ENCODE assay signal across 18 cellular contexts in the genomic region with DNA sequence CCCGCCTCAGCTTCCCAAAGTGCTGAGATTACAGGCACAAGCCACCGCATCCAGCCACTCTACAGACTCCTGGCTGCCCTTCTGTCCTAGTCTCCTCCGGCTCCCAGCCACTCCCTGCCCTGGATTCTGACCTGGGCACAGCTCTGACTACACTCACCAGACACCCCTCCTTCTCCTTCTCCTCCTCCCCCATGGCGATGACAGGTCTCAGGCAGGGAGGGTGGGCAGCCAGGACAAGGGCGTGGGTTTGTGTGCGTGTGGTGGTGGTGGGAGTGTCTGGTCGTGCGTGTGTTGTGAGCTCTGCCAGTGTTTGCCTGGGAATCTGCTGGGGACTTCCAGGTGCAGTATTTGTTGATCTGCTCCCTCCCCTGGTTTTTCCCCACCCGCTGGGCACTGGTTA. TPM values are rescaled to one million over a fixed set of nuclear protein-coding genes. Genes with fewer than 3 reads are reported as not detected.
DNase-seq lines count a peak whose midpoint lies in the region; ATAC-seq, FAIRE-seq and TF ChIP-seq lines count a peak whose summit lies in the region.
"Had no signal": no experiment of that assay in that cellular context is flagged by ENCODE, and none has a peak within 500 bp of the region (broad histone marks: within the 10 kb centered on the region; RNA-seq: fewer than 3 reads in every experiment).

No MANE protein-coding gene starts in this region.

- TF ChIP-seq CTCF in RWPE2 (IDR thresholded peaks at IDR 0.05; ENCODE audit: poor library complexity, severe bottlenecking) (no peak), GM20000 (IDR thresholded peaks at IDR 0.05; ENCODE audit: extremely low read depth, missing control alignments) (no peak)

- DNase-seq in H54 (ENCODE audit: insufficient read length, low spot score) (peak; percentile 49), RWPE2 (ENCODE audit: low spot score) (no peak), left kidney (ENCODE audit: low read depth, low spot score) (peak; percentile 36), renal cortical epithelial cell (ENCODE audit: low read depth) (peak; percentile 59), superior temporal gyrus (ENCODE audit: extremely low spot score) (no peak), posterior vena cava (ENCODE audit: low spot score) (no peak), GM20000 (ENCODE audit: low spot score) (no peak)
- DNase-seq in activated CD4-positive, CD25-positive, alpha-beta regulatory T cell (lab: John Stamatoyannopoulos, UW): no peak
- DNase-seq: activated CD4-positive, alpha-beta T cell treated with anti-CD3 and anti-CD28 coated beads, Interleukin-2, amount 50 U/mL, for 1 hour; activated naive CD8-positive, alpha-beta T cell treated with anti-CD3 and anti-CD28 coated beads for 36 hours; effector memory CD4-positive, alpha-beta T cell; foreskin fibroblast; Kasumi-1; spleen; stimulated activated naive CD4-positive, alpha-beta T cell treated with Interleukin-2 at 50 U/mL for 16 hours had no signal

- TF ChIP-seq POLR2A in H54 (IDR thresholded peaks at IDR 0.05; ENCODE audit: low read depth, low read length): no peak

- no peaks in the 10 kb centered on the region for H3K9me3 ChIP-seq in RWPE2 (ENCODE audit: severe bottlenecking)
- H3K9me3 ChIP-seq: breast epithelium, SJSA1, spleen had no signal

- no peak for FAIRE-seq in H54 (lab: Jason Lieb, UNC)

- peaks cover 5% of the 10 kb centered on the region for H3K4me1 ChIP-seq in RWPE2 (ENCODE audit: insufficient read depth, poor library complexity, severe bottlenecking)
- H3K4me1 ChIP-seq: breast epithelium, SJSA1 had no signal

- ATAC-seq in RWPE2 (ENCODE audit: low read depth): peak; percentile 57

- H3K27ac ChIP-seq in RWPE2 (ENCODE audit: poor library complexity, severe bottlenecking): no peak overlapping the region
- H3K27ac ChIP-seq: breast epithelium, SJSA1, spleen had no signal

- H3K27me3 ChIP-seq in RWPE2 (ENCODE audit: insufficient read depth, poor library complexity, severe bottlenecking): no peaks in the 10 kb centered on the region

- intact Hi-C loops in posterior vena cava (cut with DNase I): no loop called here

- no peak overlapping the region for H3K4me3 ChIP-seq in RWPE2 (ENCODE audit: severe bottlenecking)
- H3K4me3 ChIP-seq: breast epithelium, SJSA1, spleen had no signal

- H3K36me3 ChIP-seq in RWPE2 (ENCODE audit: low read depth): no peaks in the 10 kb centered on the region
- H3K36me3 ChIP-seq: breast epithelium, SJSA1, spleen had no signal

RNA-seq across cellular contexts. Expression of a gene that starts 3.0 kb away (rescaled TPM):
- total RNA-seq in renal cortical epithelial cell (0.20 and 4.3 TPM in 2 replicates), posterior vena cava (not detected)
- total RNA-seq: activated naive CD8-positive, alpha-beta T cell treated with anti-CD3 and anti-CD28 coated beads for 36 hours; osteocyte; SJSA1 had no signal

RNA-seq across cellular contexts. Expression of a gene that starts 10.3 kb away (rescaled TPM):
- total RNA-seq in renal cortical epithelial cell: not detected in 2 replicates
- not detected for total RNA-seq in posterior vena cava
- total RNA-seq: activated naive CD8-positive, alpha-beta T cell treated with anti-CD3 and anti-CD28 coated beads for 36 hours; breast epithelium; osteocyte; SJSA1; spleen had no signal

RNA-seq across cellular contexts. Expression of a gene that starts 51.0 kb away (rescaled TPM):
- total RNA-seq in renal cortical epithelial cell (not detected in 2 replicates), posterior vena cava (not detected)
- total RNA-seq: activated naive CD8-positive, alpha-beta T cell treated with anti-CD3 and anti-CD28 coated beads for 36 hours; breast epithelium; osteocyte; SJSA1; spleen had no signal

RNA-seq across cellular contexts. Expression of a gene that starts 54.9 kb away (rescaled TPM):
- total RNA-seq in renal cortical epithelial cell: not detected in 2 replicates
- not detected for total RNA-seq in posterior vena cava
- total RNA-seq: breast epithelium, osteocyte, SJSA1, spleen had no signal

Comparison
In these comparisons a context has a peak if more than half of its experiments do, and no peak if none do; other contexts are left out.
1. DNase-seq: peak in H54 (single experiment), left kidney (single experiment) and renal cortical epithelial cell (single experiment); none in RWPE2 (single experiment), superior temporal gyrus (single experiment), posterior vena cava (single experiment), GM20000 (single experiment) and activated CD4-positive, CD25-positive, alpha-beta regulatory T cell (0 of 4).